In the genomic region with DNA sequence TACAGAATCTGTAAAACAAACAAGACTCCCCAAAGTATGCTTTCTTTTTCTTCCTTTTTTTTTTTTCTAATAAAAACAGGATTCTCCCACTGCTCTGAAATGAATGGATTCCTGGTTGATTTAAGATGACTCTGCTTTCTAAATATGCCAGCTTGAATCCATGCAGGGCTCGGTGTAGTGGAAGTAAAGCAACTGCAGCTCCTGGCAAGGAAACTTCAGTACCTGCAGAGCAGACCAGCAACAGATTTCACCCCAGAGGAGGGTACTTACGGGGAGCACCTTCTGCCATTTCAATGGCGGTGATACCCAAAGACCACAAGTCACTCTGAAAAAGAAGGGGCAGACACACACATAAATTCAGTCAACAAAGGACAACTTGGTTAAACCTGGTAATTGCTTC, we compare ENCODE assay signal across 1 cellular context.
TF ChIP-seq lines count a peak whose summit lies in the region.

No MANE protein-coding gene starts in this region.

TF ChIP-seq in neural cell, 6 proteins besides CTCF, POLR2A, EP300 and RAD21:
- TF ChIP-seq REST (IDR thresholded peaks at IDR 0.05; ENCODE audit: borderline replicate concordance) = no peak
- no peak for TF ChIP-seq SMC3 (conservative IDR thresholded peaks at IDR 0.05; ENCODE audit: poor library complexity)
- no peak for TF ChIP-seq TAF1 (IDR thresholded peaks at IDR 0.05; ENCODE audit: low read depth)
- TF ChIP-seq MXI1 (conservative IDR thresholded peaks at IDR 0.05; ENCODE audit: poor library complexity, severe bottlenecking) = no peak
- TF ChIP-seq POLR2AphosphoS5 (IDR thresholded peaks at IDR 0.05) = no peak
- no peak for TF ChIP-seq EZH2 (IDR thresholded peaks at IDR 0.05; ENCODE audit: borderline replicate concordance, insufficient read depth, low read length, poor library complexity, severe bottlenecking)
TF ChIP-seq in neural cell: peak in this region for 0.
